ENCODE assay signal across 1 cellular context in the genomic region with DNA sequence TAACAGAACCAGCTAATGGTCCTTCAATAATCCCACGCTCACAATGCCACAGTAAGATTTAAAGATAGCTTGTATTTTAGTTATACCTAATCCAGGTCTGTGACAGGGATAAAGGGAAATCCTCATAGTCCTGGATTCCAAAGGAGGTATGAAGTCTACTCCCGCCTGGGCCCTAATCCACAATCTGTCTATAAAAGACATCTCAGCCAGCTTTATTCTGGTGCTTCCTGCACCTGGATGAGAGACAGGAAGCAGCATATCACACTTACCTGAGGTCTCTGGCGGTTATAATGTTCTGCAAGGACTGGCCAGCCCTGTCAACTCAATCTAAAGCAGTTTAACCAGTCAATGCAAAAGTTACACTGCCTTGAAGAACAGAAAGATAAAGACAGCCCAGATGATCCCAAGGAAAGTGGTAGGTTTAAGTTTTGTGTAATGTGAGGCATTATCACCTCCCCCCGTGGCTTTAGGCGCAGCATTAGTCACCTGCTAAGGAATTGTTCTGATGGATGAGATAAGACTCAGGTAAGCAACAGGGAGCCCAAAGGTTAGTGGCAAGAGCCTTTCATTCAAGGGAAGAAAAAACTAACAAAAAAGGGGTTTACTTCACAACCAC.
TF ChIP-seq lines count a peak whose summit lies in the region.

No MANE protein-coding gene starts in this region.

TF ChIP-seq in HepG2, 621 proteins besides CTCF, POLR2A, EP300 and RAD21:
- TF ChIP-seq ZNF496 (CRISPR knock-in tag; IDR thresholded peaks at IDR 0.05; ENCODE audit: insufficient replicate concordance) (no peak), ZNF337 (CRISPR knock-in tag; IDR thresholded peaks at IDR 0.05; ENCODE audit: borderline replicate concordance, low read depth) (no peak), ZNF773 (CRISPR knock-in tag; IDR thresholded peaks at IDR 0.05; ENCODE audit: borderline replicate concordance) (no peak), KDM6A (CRISPR knock-in tag; IDR thresholded peaks at IDR 0.05; ENCODE audit: low read depth) (no peak), ZNF792 (CRISPR knock-in tag; IDR thresholded peaks at IDR 0.05) (no peak), HNRNPUL1 (IDR thresholded peaks at IDR 0.05; ENCODE audit: low read depth, low read length) (no peak), ZNF780A (CRISPR knock-in tag; IDR thresholded peaks at IDR 0.05) (no peak), SCMH1 (CRISPR knock-in tag; IDR thresholded peaks at IDR 0.05; ENCODE audit: borderline replicate concordance) (no peak), MXI1 (IDR thresholded peaks at IDR 0.05; ENCODE audit: borderline replicate concordance, low read depth, low read length) (no peak), ZNF607 (CRISPR knock-in tag; IDR thresholded peaks at IDR 0.05; ENCODE audit: borderline replicate concordance) (no peak), ZNF558 (CRISPR knock-in tag; IDR thresholded peaks at IDR 0.05; ENCODE audit: borderline replicate concordance) (no peak), ZNF605 (CRISPR knock-in tag; IDR thresholded peaks at IDR 0.05) (no peak)
- TF ChIP-seq, protein P1, sequence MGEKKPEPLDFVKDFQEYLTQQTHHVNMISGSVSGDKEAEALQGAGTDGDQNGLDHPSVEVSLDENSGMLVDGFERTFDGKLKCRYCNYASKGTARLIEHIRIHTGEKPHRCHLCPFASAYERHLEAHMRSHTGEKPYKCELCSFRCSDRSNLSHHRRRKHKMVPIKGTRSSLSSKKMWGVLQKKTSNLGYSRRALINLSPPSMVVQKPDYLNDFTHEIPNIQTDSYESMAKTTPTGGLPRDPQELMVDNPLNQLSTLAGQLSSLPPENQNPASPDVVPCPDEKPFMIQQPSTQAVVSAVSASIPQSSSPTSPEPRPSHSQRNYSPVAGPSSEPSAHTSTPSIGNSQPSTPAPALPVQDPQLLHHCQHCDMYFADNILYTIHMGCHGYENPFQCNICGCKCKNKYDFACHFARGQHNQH (CRISPR knock-in tag; IDR thresholded peaks at IDR 0.05), result no peak
- TF ChIP-seq, protein P2, sequence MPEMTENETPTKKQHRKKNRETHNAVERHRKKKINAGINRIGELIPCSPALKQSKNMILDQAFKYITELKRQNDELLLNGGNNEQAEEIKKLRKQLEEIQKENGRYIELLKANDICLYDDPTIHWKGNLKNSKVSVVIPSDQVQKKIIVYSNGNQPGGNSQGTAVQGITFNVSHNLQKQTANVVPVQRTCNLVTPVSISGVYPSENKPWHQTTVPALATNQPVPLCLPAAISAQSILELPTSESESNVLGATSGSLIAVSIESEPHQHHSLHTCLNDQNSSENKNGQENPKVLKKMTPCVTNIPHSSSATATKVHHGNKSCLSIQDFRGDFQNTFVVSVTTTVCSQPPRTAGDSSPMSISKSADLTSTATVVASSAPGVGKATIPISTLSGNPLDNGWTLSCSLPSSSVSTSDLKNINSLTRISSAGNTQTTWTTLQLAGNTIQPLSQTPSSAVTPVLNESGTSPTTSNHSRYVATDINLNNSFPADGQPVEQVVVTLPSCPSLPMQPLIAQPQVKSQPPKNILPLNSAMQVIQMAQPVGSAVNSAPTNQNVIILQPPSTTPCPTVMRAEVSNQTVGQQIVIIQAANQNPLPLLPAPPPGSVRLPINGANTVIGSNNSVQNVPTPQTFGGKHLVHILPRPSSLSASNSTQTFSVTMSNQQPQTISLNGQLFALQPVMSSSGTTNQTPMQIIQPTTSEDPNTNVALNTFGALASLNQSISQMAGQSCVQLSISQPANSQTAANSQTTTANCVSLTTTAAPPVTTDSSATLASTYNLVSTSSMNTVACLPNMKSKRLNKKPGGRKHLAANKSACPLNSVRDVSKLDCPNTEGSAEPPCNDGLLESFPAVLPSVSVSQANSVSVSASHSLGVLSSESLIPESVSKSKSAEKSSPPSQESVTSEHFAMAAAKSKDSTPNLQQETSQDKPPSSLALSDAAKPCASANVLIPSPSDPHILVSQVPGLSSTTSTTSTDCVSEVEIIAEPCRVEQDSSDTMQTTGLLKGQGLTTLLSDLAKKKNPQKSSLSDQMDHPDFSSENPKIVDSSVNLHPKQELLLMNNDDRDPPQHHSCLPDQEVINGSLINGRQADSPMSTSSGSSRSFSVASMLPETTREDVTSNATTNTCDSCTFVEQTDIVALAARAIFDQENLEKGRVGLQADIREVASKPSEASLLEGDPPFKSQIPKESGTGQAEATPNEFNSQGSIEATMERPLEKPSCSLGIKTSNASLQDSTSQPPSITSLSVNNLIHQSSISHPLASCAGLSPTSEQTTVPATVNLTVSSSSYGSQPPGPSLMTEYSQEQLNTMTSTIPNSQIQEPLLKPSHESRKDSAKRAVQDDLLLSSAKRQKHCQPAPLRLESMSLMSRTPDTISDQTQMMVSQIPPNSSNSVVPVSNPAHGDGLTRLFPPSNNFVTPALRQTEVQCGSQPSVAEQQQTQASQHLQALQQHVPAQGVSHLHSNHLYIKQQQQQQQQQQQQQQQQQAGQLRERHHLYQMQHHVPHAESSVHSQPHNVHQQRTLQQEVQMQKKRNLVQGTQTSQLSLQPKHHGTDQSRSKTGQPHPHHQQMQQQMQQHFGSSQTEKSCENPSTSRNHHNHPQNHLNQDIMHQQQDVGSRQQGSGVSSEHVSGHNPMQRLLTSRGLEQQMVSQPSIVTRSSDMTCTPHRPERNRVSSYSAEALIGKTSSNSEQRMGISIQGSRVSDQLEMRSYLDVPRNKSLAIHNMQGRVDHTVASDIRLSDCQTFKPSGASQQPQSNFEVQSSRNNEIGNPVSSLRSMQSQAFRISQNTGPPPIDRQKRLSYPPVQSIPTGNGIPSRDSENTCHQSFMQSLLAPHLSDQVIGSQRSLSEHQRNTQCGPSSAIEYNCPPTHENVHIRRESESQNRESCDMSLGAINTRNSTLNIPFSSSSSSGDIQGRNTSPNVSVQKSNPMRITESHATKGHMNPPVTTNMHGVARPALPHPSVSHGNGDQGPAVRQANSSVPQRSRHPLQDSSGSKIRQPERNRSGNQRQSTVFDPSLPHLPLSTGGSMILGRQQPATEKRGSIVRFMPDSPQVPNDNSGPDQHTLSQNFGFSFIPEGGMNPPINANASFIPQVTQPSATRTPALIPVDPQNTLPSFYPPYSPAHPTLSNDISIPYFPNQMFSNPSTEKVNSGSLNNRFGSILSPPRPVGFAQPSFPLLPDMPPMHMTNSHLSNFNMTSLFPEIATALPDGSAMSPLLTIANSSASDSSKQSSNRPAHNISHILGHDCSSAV (CRISPR knock-in tag; IDR thresholded peaks at IDR 0.05; ENCODE audit: borderline replicate concordance), result no peak
- TF ChIP-seq, protein P3, sequence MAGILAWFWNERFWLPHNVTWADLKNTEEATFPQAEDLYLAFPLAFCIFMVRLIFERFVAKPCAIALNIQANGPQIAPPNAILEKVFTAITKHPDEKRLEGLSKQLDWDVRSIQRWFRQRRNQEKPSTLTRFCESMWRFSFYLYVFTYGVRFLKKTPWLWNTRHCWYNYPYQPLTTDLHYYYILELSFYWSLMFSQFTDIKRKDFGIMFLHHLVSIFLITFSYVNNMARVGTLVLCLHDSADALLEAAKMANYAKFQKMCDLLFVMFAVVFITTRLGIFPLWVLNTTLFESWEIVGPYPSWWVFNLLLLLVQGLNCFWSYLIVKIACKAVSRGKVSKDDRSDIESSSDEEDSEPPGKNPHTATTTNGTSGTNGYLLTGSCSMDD (CRISPR knock-in tag; IDR thresholded peaks at IDR 0.05), result no peak
TF ChIP-seq in HepG2: peak in this region for 0.
